In the genomic region with DNA sequence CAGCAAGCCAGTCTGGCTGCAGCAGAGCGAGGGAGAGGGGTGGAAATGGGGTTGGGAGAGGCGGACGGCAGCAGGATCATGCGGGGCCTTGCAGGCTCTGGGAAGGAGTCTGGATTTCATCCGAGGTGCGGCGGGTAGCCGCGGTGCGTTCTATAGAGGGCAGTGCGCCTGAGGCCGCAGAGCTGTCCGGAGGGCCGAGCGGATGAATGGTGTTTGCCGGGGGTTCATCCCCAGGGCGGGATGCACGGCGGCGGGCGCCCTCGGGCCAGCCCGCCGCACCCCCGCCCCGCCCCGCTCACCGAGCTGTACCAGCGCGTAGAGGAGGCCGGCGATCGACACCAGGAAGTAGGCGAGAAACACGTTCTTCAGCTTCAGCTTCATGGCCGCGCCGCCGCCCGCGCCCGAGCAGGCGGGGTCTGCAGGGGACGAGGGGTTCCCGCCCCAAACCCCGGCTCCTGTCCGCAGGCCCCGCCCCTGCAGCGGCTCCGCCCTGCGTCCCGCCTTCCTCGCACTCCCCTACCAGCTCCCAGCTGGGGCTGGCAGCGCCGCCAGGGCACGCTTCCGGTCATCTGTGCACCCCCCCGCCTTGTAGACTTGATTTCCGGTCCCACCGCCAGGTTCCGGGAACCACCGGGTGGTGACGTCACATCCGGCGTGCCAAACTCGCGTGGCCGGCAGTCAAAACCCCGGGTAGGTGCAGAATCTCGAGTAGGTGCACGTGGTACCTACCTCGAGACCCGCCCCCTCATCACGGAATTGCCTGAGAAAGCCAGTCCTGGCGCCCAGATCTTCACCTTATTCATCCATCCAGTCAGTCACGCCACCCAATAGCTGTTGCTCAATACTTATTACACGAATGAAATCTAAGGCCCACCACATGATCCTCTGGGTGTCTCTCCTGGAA, we compare ENCODE assay signal across 8 cellular contexts. TPM values are rescaled to one million over a fixed set of nuclear protein-coding genes. Genes with fewer than 3 reads are reported as not detected.
DNase-seq lines count a peak whose midpoint lies in the region; ATAC-seq and TF ChIP-seq lines count a peak whose summit lies in the region.

A gene (minus strand): TSS at position 420 of the 904 bp plus-strand sequence. CDS start 39 bp downstream, at position 381.

- ATAC-seq in HG02588 (IDR thresholded peaks at IDR 0.05; ENCODE audit: unreplicated experiment), result peak; percentile 94
- peak; percentile 96 for ATAC-seq in SK-N-SH treated with all-trans-retinoic acid at 6 μM for 48 hours

- no peak for TF ChIP-seq CTCF in GM06990 (IDR thresholded peaks at IDR 0.05; ENCODE audit: insufficient read depth, low read length, poor library complexity, severe bottlenecking)

- H3K27ac ChIP-seq in temporal lobe (ENCODE audit: low read depth, low read length), result peak within 1 kb of the TSS; percentile 83

- H3K27me3 Mint-ChIP-seq in activated naive CD4-positive, alpha-beta T cell treated with anti-CD3 and anti-CD28 coated beads, Interleukin-2, amount 50 U/mL, for 24 hours, result no peaks in the 10 kb centered on the region

- DNase-seq in GM06990 (ENCODE audit: extremely low read depth, insufficient read length), result peak; percentile 100
- peak; percentile 99 for DNase-seq in NCI-H1092 (lab: John Stamatoyannopoulos, UW)
- DNase-seq in glomerular endothelial cell (ENCODE audit: extremely low read depth, low read depth, low spot score), result peak; percentile 75
- DNase-seq in occipital lobe (lab: John Stamatoyannopoulos, UW), result peak; percentile 97

- peaks cover 13% of the 10 kb centered on the region for H3K36me3 Mint-ChIP-seq in activated naive CD4-positive, alpha-beta T cell treated with anti-CD3 and anti-CD28 coated beads, Interleukin-2, amount 50 U/mL, for 24 hours

- H3K27ac Mint-ChIP-seq in activated naive CD4-positive, alpha-beta T cell treated with anti-CD3 and anti-CD28 coated beads, Interleukin-2, amount 50 U/mL, for 24 hours, result peak within 1 kb of the TSS; percentile 99

- no peaks in the 10 kb centered on the region for H3K27me3 ChIP-seq in GM06990 (replicated peaks; ENCODE audit: control insufficient read depth, insufficient read depth, low read length)

- peak within 1 kb of the TSS; percentile 99 for H3K4me3 ChIP-seq in GM06990 (replicated peaks; ENCODE audit: low read depth, low read length)

- no peaks in the 10 kb centered on the region for H3K9me3 Mint-ChIP-seq in activated naive CD4-positive, alpha-beta T cell treated with anti-CD3 and anti-CD28 coated beads, Interleukin-2, amount 50 U/mL, for 24 hours

- H3K4me1 Mint-ChIP-seq in activated naive CD4-positive, alpha-beta T cell treated with anti-CD3 and anti-CD28 coated beads, Interleukin-2, amount 50 U/mL, for 24 hours, result peaks cover 30% of the 10 kb centered on the region

- peak within 1 kb of the TSS; percentile 96 for H3K4me3 Mint-ChIP-seq in activated naive CD4-positive, alpha-beta T cell treated with anti-CD3 and anti-CD28 coated beads, Interleukin-2, amount 50 U/mL, for 24 hours

- H3K36me3 ChIP-seq in GM06990 (ENCODE audit: control insufficient read depth, insufficient read depth, low read length), result peaks cover 13% of the 10 kb centered on the region

TF ChIP-seq in SK-N-SH treated with all-trans-retinoic acid at 6 μM for 48 hours, 23 proteins besides CTCF, POLR2A, EP300 and RAD21:
- TF ChIP-seq PPARA (CRISPR knock-in tag; IDR thresholded peaks at IDR 0.05; ENCODE audit: borderline replicate concordance) (no peak), ZFP3 (CRISPR knock-in tag; IDR thresholded peaks at IDR 0.05) (peak; percentile 78), GLIS3 (CRISPR knock-in tag; IDR thresholded peaks at IDR 0.05) (0 out of 2 replicates have a peak, but pooled peaks have one; percentile 28), CSDC2 (CRISPR knock-in tag; IDR thresholded peaks at IDR 0.05) (peak; percentile 92), ZNF8 (CRISPR knock-in tag; IDR thresholded peaks at IDR 0.05) (no peak), SNAI2 (CRISPR knock-in tag; IDR thresholded peaks at IDR 0.05) (0 out of 2 replicates have a peak, but pooled peaks have one; percentile 56)
- TF ChIP-seq, protein P1, sequence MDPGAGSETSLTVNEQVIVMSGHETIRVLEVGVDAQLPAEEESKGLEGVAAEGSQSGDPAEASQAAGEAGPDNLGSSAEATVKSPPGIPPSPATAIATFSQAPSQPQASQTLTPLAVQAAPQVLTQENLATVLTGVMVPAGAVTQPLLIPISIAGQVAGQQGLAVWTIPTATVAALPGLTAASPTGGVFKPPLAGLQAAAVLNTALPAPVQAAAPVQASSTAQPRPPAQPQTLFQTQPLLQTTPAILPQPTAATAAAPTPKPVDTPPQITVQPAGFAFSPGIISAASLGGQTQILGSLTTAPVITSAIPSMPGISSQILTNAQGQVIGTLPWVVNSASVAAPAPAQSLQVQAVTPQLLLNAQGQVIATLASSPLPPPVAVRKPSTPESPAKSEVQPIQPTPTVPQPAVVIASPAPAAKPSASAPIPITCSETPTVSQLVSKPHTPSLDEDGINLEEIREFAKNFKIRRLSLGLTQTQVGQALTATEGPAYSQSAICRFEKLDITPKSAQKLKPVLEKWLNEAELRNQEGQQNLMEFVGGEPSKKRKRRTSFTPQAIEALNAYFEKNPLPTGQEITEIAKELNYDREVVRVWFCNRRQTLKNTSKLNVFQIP (CRISPR knock-in tag; IDR thresholded peaks at IDR 0.05; ENCODE audit: borderline replicate concordance, low read depth), result peak; percentile 36; the same call in 1 of the 2 replicates
- TF ChIP-seq, protein P2, sequence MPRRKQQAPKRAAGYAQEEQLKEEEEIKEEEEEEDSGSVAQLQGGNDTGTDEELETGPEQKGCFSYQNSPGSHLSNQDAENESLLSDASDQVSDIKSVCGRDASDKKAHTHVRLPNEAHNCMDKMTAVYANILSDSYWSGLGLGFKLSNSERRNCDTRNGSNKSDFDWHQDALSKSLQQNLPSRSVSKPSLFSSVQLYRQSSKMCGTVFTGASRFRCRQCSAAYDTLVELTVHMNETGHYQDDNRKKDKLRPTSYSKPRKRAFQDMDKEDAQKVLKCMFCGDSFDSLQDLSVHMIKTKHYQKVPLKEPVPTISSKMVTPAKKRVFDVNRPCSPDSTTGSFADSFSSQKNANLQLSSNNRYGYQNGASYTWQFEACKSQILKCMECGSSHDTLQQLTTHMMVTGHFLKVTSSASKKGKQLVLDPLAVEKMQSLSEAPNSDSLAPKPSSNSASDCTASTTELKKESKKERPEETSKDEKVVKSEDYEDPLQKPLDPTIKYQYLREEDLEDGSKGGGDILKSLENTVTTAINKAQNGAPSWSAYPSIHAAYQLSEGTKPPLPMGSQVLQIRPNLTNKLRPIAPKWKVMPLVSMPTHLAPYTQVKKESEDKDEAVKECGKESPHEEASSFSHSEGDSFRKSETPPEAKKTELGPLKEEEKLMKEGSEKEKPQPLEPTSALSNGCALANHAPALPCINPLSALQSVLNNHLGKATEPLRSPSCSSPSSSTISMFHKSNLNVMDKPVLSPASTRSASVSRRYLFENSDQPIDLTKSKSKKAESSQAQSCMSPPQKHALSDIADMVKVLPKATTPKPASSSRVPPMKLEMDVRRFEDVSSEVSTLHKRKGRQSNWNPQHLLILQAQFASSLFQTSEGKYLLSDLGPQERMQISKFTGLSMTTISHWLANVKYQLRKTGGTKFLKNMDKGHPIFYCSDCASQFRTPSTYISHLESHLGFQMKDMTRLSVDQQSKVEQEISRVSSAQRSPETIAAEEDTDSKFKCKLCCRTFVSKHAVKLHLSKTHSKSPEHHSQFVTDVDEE (CRISPR knock-in tag; IDR thresholded peaks at IDR 0.05), result peak; percentile 51; the same call in 1 of the 2 replicates
- TF ChIP-seq, protein P3, sequence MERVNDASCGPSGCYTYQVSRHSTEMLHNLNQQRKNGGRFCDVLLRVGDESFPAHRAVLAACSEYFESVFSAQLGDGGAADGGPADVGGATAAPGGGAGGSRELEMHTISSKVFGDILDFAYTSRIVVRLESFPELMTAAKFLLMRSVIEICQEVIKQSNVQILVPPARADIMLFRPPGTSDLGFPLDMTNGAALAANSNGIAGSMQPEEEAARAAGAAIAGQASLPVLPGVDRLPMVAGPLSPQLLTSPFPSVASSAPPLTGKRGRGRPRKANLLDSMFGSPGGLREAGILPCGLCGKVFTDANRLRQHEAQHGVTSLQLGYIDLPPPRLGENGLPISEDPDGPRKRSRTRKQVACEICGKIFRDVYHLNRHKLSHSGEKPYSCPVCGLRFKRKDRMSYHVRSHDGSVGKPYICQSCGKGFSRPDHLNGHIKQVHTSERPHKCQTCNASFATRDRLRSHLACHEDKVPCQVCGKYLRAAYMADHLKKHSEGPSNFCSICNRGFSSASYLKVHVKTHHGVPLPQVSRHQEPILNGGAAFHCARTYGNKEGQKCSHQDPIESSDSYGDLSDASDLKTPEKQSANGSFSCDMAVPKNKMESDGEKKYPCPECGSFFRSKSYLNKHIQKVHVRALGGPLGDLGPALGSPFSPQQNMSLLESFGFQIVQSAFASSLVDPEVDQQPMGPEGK (CRISPR knock-in tag; IDR thresholded peaks at IDR 0.05; ENCODE audit: borderline replicate concordance), result no peak

RNA-seq across cellular contexts. Expression of the gene that starts here (rescaled TPM):
- total RNA-seq in glomerular endothelial cell (38.3 and 42.5 TPM in 2 replicates), occipital lobe (21.4 TPM), temporal lobe (15.7 TPM)

Comparison
In these comparisons a context has a peak if more than half of its experiments do, and no peak if none do; other contexts are left out.
1. Peak in every context shown above with its lines: DNase-seq, ATAC-seq, H3K4me3 ChIP-seq and H3K27ac ChIP-seq.